ENCODE assay signal across 23 cellular contexts in genomic region chr12:88419794-88420193, GRCh38.
DNase-seq lines count a peak whose midpoint lies in the region; ATAC-seq and TF ChIP-seq lines count a peak whose summit lies in the region.
"Had no signal": no experiment of that assay in that cellular context is flagged by ENCODE, and none has a peak within 500 bp of the region (broad histone marks: within the 10 kb centered on the region; RNA-seq: fewer than 3 reads in every experiment).

No MANE protein-coding gene starts in this region.

- peak; percentile 36 for ATAC-seq in sciatic nerve
- no peak for ATAC-seq in activated T-cell treated with anti-CD3 and anti-CD28 coated beads, Interleukin-2, amount 50 U/mL, for 72 hours (replicated peaks in 1 of 2)
- ATAC-seq: stimulated activated naive CD8-positive, alpha-beta T cell treated with anti-CD3 and anti-CD28 coated beads, Interleukin-15, amount 100 ng/mL, for 72 hours had no signal

- H3K36me3 ChIP-seq in fibroblast of lung (ENCODE audit: control insufficient read depth, insufficient read depth, low read length) (no peaks in the 10 kb centered on the region), Karpas-422 (ENCODE audit: insufficient read depth, low read length) (no peaks in the 10 kb centered on the region)
- H3K36me3 ChIP-seq: left ventricle myocardium inferior, WERI-Rb-1 had no signal

- no peak for TF ChIP-seq CTCF in fibroblast of lung (conservative IDR thresholded peaks at IDR 0.05 in 1 of 2, IDR thresholded peaks at IDR 0.05 in 1 of 2; ENCODE audit: low read depth in 1 of 2, low read length in 2 of 2)

- no peak overlapping the region for H3K4me3 Mint-ChIP-seq in activated T-cell treated with anti-CD3 and anti-CD28 coated beads, Interleukin-2, amount 50 U/mL, for 72 hours
- H3K4me3 Mint-ChIP-seq: CD4-positive, alpha-beta memory T cell; neural crest cell; stimulated activated naive CD8-positive, alpha-beta T cell treated with anti-CD3 and anti-CD28 coated beads, Interleukin-15, amount 100 ng/mL, for 72 hours had no signal

- H3K9me3 ChIP-seq in fibroblast of lung (ENCODE audit: control insufficient read depth, insufficient read depth, low read depth, low read length) (no peaks in the 10 kb centered on the region), Karpas-422 (ENCODE audit: low read length) (no peaks in the 10 kb centered on the region)
- H3K9me3 ChIP-seq: left ventricle myocardium inferior had no signal

- H3K27me3 ChIP-seq in fibroblast of lung (ENCODE audit: control insufficient read depth, insufficient read depth, low read length) (no peaks in the 10 kb centered on the region), Karpas-422 (ENCODE audit: low read length) (0 out of 2 replicates have a peak, but pooled peaks cover 3% of the 10 kb centered on the region)

- intact Hi-C loops in sciatic nerve (cut with DNase I) = no loop called here

- H3K4me1 ChIP-seq in fibroblast of lung (ENCODE audit: control insufficient read depth, extremely low read depth, insufficient read depth, low read length) = peaks cover 9% of the 10 kb centered on the region
- no peaks in the 10 kb centered on the region for H3K4me1 ChIP-seq in Karpas-422 (ENCODE audit: low read length)
- H3K4me1 ChIP-seq: left ventricle myocardium inferior had no signal

- no peaks in the 10 kb centered on the region for H3K9me2 ChIP-seq in Karpas-422 (replicated peaks; ENCODE audit: insufficient read depth, low read length)

- H3K79me2 ChIP-seq in fibroblast of lung (ENCODE audit: control insufficient read depth, insufficient read depth, low read length) (peaks cover 34% of the 10 kb centered on the region), Karpas-422 (ENCODE audit: low read length) (no peaks in the 10 kb centered on the region)

- no peak overlapping the region for H3K4me3 ChIP-seq in fibroblast of lung (replicated peaks in 1 of 4; ENCODE audit: control extremely low read depth in 1 of 4, insufficient read depth in 1 of 4, low read depth in 3 of 4, low read length in 4 of 4)
- H3K4me3 ChIP-seq in Karpas-422 (ENCODE audit: low read length) = no peak overlapping the region
- H3K4me3 ChIP-seq: left ventricle myocardium inferior had no signal

- H3K9me3 Mint-ChIP-seq in activated T-cell treated with anti-CD3 and anti-CD28 coated beads, Interleukin-2, amount 50 U/mL, for 72 hours = no peaks in the 10 kb centered on the region
- H3K9me3 Mint-ChIP-seq: neural crest cell; stimulated activated naive CD8-positive, alpha-beta T cell treated with anti-CD3 and anti-CD28 coated beads, Interleukin-15, amount 100 ng/mL, for 72 hours had no signal

- DNase-seq in ELR (ENCODE audit: low read depth) = peak; percentile 51
- DNase-seq in RPMI7951 (ENCODE audit: low read depth) = peak; percentile 68
- peak in 1 of 2 donors; percentile 58 for DNase-seq in fibroblast of lung (ENCODE audit: low read depth in 2 of 2)
- DNase-seq in sciatic nerve (ENCODE audit: low spot score) = no peak
- DNase-seq in Karpas-422 = no peak
- DNase-seq in NCI-H1048 (lab: John Stamatoyannopoulos, UW) = no peak
- no peak for DNase-seq in activated T-cell treated with anti-CD3 and anti-CD28 coated beads, Interleukin-2, amount 50 U/mL, for 72 hours
- DNase-seq in stimulated activated CD4-positive, alpha-beta T cell treated with anti-CD3 and anti-CD28 coated beads, Interleukin-1b, Interleukin-23, amount 100 ng/mL, for 48 hours = no peak
- DNase-seq: activated gamma-delta T cell treated with Interleukin-2 at 50 U/mL for 16 hours; caudate nucleus; erythroblast; head of caudate nucleus; left ventricle myocardium inferior; NCI-H1694 treated with DMSO at 0.1 percent for 48 hours; NCI-H748 treated with DMSO at 0.1 percent for 48 hours; SHP77; small intestine; stimulated activated CD4-positive, alpha-beta T cell treated with anti-CD3 and anti-CD28 coated beads, Interleukin-4, amount 100 ng/mL, for 4 hours; stimulated activated naive CD8-positive, alpha-beta T cell treated with anti-CD3 and anti-CD28 coated beads, Interleukin-15, amount 100 ng/mL, for 72 hours; trophoblast cell; WERI-Rb-1 had no signal

- peak overlapping the region; percentile 13 for H3K27ac ChIP-seq in fibroblast of lung (ENCODE audit: insufficient read depth, low read length)
- H3K27ac ChIP-seq in Karpas-422 (ENCODE audit: low read length) = no peak overlapping the region
- H3K27ac ChIP-seq: left ventricle myocardium inferior, WERI-Rb-1 had no signal

- no peak overlapping the region for H3K27ac Mint-ChIP-seq in activated T-cell treated with anti-CD3 and anti-CD28 coated beads, Interleukin-2, amount 50 U/mL, for 72 hours
- H3K27ac Mint-ChIP-seq: CD4-positive, alpha-beta memory T cell; stimulated activated naive CD8-positive, alpha-beta T cell treated with anti-CD3 and anti-CD28 coated beads, Interleukin-15, amount 100 ng/mL, for 72 hours had no signal

- no peaks in the 10 kb centered on the region for H3K36me3 Mint-ChIP-seq in activated T-cell treated with anti-CD3 and anti-CD28 coated beads, Interleukin-2, amount 50 U/mL, for 72 hours (ENCODE audit: insufficient read depth in 2 of 2)
- H3K36me3 Mint-ChIP-seq: CD4-positive, alpha-beta memory T cell had no signal

- H3K27me3 Mint-ChIP-seq in activated T-cell treated with anti-CD3 and anti-CD28 coated beads, Interleukin-2, amount 50 U/mL, for 72 hours (ENCODE audit: low read depth) = no peaks in the 10 kb centered on the region
- H3K27me3 Mint-ChIP-seq: CD4-positive, alpha-beta memory T cell; stimulated activated naive CD8-positive, alpha-beta T cell treated with anti-CD3 and anti-CD28 coated beads, Interleukin-15, amount 100 ng/mL, for 72 hours had no signal

- H4K20me1 ChIP-seq in fibroblast of lung (ENCODE audit: control insufficient read depth, extremely low read depth, insufficient read depth, low read length) (no peaks in the 10 kb centered on the region), Karpas-422 (ENCODE audit: insufficient read depth, low read depth, low read length) (no peaks in the 10 kb centered on the region)

- no peak overlapping the region for H3K9ac ChIP-seq in fibroblast of lung (ENCODE audit: insufficient read depth, low read length)
- no peak overlapping the region for H3K9ac ChIP-seq in Karpas-422 (ENCODE audit: low read length)

- H3K4me1 Mint-ChIP-seq in activated T-cell treated with anti-CD3 and anti-CD28 coated beads, Interleukin-2, amount 50 U/mL, for 72 hours (ENCODE audit: low read depth) = no peaks in the 10 kb centered on the region
- H3K4me1 Mint-ChIP-seq: CD4-positive, alpha-beta memory T cell; neural crest cell; stimulated activated naive CD8-positive, alpha-beta T cell treated with anti-CD3 and anti-CD28 coated beads, Interleukin-15, amount 100 ng/mL, for 72 hours had no signal

- no peak overlapping the region for H2AFZ ChIP-seq in fibroblast of lung (ENCODE audit: low read length)
- no peak overlapping the region for H2AFZ ChIP-seq in Karpas-422 (ENCODE audit: low read length)

- peak overlapping the region; percentile 67 for H3K4me2 ChIP-seq in fibroblast of lung (ENCODE audit: extremely low read depth, insufficient read depth, low read length)
- H3K4me2 ChIP-seq in Karpas-422 (ENCODE audit: low read depth, low read length, poor library complexity, severe bottlenecking) = no peak overlapping the region

Comparison
In these comparisons a context has a peak if more than half of its experiments do, and no peak if none do; other contexts are left out.
1. DNase-seq: peak in ELR (single experiment) and RPMI7951 (single experiment); none in sciatic nerve (single experiment), Karpas-422 (single experiment), NCI-H1048 (single experiment), activated T-cell treated with anti-CD3 and anti-CD28 coated beads, Interleukin-2, amount 50 U/mL, for 72 hours (0 of 2) and stimulated activated CD4-positive, alpha-beta T cell treated with anti-CD3 and anti-CD28 coated beads, Interleukin-1b, Interleukin-23, amount 100 ng/mL, for 48 hours (single experiment).